ENCODE assay signal across 1 cellular context in genomic region chr6:156057869-156058268, GRCh38.
TF ChIP-seq lines count a peak whose summit lies in the region.

No MANE protein-coding gene starts in this region.

TF ChIP-seq in GM23338, 12 proteins besides CTCF, POLR2A, EP300 and RAD21 (continued from another document):
- no peak for TF ChIP-seq ZNF114 (CRISPR knock-in tag; IDR thresholded peaks at IDR 0.05)
